1 cellular context compared by ENCODE assay signal in the genomic region with DNA sequence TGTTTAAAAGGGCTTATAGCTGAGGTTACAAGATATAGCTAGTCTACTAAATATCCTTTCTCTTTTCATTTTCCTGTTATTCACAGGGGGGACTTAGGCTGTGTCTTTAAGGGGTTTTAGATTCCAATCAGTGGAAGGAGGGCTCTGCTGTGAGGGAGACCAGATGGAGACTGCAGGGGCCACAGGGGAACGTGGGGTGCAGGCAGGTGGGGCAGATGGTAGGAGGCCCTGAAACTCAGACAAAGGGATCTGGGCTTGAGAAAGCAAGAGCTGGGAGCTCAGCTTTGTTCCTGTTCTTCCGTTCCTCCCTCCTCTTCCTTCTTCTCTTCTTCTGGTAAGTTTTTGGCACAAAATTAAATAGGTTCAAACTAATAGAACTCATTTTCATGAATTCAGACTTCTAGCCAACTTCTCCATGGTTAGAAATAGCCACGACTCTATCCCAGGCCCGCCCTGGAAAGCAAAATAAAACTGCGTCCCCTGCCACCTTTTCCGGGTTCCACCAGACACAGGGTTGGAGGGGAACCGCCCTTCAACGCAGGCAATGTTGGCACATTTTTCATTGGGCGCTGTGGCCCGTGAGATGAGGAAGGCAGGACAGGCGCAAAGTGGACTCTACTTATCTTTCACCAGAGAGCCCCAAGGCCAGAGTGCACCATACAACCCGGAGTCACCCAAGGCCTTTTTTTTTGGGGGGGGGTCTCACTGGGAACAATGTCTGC.
TF ChIP-seq lines count a peak whose summit lies in the region.

No MANE protein-coding gene starts in this region.

TF ChIP-seq in GM23338, 12 proteins besides CTCF, POLR2A, EP300 and RAD21 (continued from another document):
- TF ChIP-seq, protein P1, sequence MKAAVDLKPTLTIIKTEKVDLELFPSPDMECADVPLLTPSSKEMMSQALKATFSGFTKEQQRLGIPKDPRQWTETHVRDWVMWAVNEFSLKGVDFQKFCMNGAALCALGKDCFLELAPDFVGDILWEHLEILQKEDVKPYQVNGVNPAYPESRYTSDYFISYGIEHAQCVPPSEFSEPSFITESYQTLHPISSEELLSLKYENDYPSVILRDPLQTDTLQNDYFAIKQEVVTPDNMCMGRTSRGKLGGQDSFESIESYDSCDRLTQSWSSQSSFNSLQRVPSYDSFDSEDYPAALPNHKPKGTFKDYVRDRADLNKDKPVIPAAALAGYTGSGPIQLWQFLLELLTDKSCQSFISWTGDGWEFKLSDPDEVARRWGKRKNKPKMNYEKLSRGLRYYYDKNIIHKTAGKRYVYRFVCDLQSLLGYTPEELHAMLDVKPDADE (IDR thresholded peaks at IDR 0.05) = no peak
- TF ChIP-seq ZNF114 (CRISPR knock-in tag; IDR thresholded peaks at IDR 0.05) (no peak), CREB1 (CRISPR knock-in tag; IDR thresholded peaks at IDR 0.05; ENCODE audit: low read depth) (no peak), NANOG (IDR thresholded peaks at IDR 0.05; ENCODE audit: borderline replicate concordance) (no peak), STAT1 (IDR thresholded peaks at IDR 0.05; ENCODE audit: unreplicated experiment) (no peak), JUNB (IDR thresholded peaks at IDR 0.05; ENCODE audit: unreplicated experiment) (no peak), ZNF331 (CRISPR knock-in tag; IDR thresholded peaks at IDR 0.05; ENCODE audit: low read depth) (no peak), REST (IDR thresholded peaks at IDR 0.05; ENCODE audit: unreplicated experiment) (no peak)
